1 cellular context compared by ENCODE assay signal in the genomic region with DNA sequence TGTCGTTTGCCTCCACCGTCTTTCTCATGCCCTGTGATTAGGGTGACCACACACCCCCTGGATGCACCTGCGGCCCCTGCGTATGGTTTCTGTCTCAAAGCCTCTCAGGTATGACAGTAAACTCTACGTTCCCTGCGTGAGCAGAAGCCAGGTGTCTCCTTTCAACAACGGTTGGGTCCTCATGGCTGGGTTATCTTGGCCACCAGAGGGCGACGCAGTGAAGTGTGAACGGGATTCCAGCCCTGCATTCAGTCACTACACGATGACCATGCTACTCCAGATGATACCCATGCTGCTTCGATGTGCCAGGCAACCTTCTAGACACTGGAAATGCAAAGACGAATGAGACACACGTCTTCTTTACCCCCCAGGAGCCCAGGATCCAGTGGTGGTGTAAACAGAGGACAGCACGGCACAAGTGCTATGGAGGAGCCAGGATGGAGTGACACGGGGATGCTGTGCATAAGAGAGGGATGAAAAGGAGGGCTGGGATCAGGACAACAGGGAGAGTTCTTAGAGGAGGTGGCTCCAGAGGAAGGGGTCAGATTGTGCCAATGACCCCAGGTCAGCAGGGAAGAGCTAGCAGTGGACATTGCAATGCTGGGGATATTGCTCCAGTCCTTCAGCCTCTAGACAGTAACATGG.
TF ChIP-seq lines count a peak whose summit lies in the region.

No MANE protein-coding gene starts in this region.

TF ChIP-seq in A549, 52 proteins besides CTCF, POLR2A, EP300 and RAD21 (continued from another document):
- TF ChIP-seq, protein P1, sequence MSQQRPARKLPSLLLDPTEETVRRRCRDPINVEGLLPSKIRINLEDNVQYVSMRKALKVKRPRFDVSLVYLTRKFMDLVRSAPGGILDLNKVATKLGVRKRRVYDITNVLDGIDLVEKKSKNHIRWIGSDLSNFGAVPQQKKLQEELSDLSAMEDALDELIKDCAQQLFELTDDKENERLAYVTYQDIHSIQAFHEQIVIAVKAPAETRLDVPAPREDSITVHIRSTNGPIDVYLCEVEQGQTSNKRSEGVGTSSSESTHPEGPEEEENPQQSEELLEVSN (IDR thresholded peaks at IDR 0.05; ENCODE audit: borderline replicate concordance, low read depth): peak; percentile 80
- TF ChIP-seq ZC3H11A (IDR thresholded peaks at IDR 0.05) (no peak), NR3C1 (IDR thresholded peaks at IDR 0.05) (no peak), MAZ (IDR thresholded peaks at IDR 0.05; ENCODE audit: borderline replicate concordance, low read depth, low read length) (no peak)
- TF ChIP-seq, protein P2, sequence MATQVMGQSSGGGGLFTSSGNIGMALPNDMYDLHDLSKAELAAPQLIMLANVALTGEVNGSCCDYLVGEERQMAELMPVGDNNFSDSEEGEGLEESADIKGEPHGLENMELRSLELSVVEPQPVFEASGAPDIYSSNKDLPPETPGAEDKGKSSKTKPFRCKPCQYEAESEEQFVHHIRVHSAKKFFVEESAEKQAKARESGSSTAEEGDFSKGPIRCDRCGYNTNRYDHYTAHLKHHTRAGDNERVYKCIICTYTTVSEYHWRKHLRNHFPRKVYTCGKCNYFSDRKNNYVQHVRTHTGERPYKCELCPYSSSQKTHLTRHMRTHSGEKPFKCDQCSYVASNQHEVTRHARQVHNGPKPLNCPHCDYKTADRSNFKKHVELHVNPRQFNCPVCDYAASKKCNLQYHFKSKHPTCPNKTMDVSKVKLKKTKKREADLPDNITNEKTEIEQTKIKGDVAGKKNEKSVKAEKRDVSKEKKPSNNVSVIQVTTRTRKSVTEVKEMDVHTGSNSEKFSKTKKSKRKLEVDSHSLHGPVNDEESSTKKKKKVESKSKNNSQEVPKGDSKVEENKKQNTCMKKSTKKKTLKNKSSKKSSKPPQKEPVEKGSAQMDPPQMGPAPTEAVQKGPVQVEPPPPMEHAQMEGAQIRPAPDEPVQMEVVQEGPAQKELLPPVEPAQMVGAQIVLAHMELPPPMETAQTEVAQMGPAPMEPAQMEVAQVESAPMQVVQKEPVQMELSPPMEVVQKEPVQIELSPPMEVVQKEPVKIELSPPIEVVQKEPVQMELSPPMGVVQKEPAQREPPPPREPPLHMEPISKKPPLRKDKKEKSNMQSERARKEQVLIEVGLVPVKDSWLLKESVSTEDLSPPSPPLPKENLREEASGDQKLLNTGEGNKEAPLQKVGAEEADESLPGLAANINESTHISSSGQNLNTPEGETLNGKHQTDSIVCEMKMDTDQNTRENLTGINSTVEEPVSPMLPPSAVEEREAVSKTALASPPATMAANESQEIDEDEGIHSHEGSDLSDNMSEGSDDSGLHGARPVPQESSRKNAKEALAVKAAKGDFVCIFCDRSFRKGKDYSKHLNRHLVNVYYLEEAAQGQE (IDR thresholded peaks at IDR 0.05): no peak
- TF ChIP-seq, protein P3, sequence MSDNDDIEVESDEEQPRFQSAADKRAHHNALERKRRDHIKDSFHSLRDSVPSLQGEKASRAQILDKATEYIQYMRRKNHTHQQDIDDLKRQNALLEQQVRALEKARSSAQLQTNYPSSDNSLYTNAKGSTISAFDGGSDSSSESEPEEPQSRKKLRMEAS (IDR thresholded peaks at IDR 0.05): peak; percentile 89
